8 cellular contexts compared by ENCODE assay signal in genomic region chr7:22488643-22489462, GRCh38. TPM values are rescaled to one million over a fixed set of nuclear protein-coding genes. Genes with fewer than 3 reads are reported as not detected.
DNase-seq lines count a peak whose midpoint lies in the region; ATAC-seq and TF ChIP-seq lines count a peak whose summit lies in the region.

No MANE protein-coding gene starts in this region.

- peak; percentile 24 for DNase-seq in GDM1 (lab: John Stamatoyannopoulos, UW)
- DNase-seq in NCI-H2196 treated with DMSO at 0.1 percent for 48 hours (lab: John Stamatoyannopoulos, UW; ENCODE audit: unreplicated experiment): peak; percentile 67
- DNase-seq in activated CD4-positive, alpha-beta T cell treated with anti-CD3 and anti-CD28 coated beads for 48 hours: peak; percentile 71
- peak; percentile 73 for DNase-seq in dedifferentiated amniotic fluid mesenchymal stem cell (ENCODE audit: extremely low spot score)
- peak; percentile 51 for DNase-seq in lower lobe of right lung
- peak; percentile 6 for DNase-seq in stimulated activated CD8-positive, alpha-beta memory T cell treated with anti-CD3 and anti-CD28 coated beads, Interleukin-15, amount 100 ng/mL, for 24 hours (ENCODE audit: low read depth)

- H3K4me1 ChIP-seq in lower lobe of right lung: peaks cover 5% of the 10 kb centered on the region

- H3K27ac ChIP-seq in lower lobe of right lung: no peak overlapping the region

- intact Hi-C loops in lower lobe of right lung (cut with DNase I): loop anchor here (5.0 kb wide), 1 partner anchor 377 kb away; no protein-coding TSS in a partner anchor

- peak; percentile 52 for ATAC-seq in HG02938 (IDR thresholded peaks at IDR 0.05; ENCODE audit: unreplicated experiment)
- ATAC-seq in lower lobe of right lung: peak; percentile 90 to 92
- ATAC-seq in HG02623 (IDR thresholded peaks at IDR 0.05; ENCODE audit: unreplicated experiment): no peak

- no peaks in the 10 kb centered on the region for H3K9me3 ChIP-seq in lower lobe of right lung

- H3K36me3 ChIP-seq in lower lobe of right lung: no peaks in the 10 kb centered on the region

- H3K4me3 ChIP-seq in lower lobe of right lung: no peak overlapping the region

- TF ChIP-seq CTCF in lower lobe of right lung (IDR thresholded peaks at IDR 0.05): peak; percentile 91

- no peaks in the 10 kb centered on the region for H3K27me3 ChIP-seq in lower lobe of right lung (ENCODE audit: low read depth)

RNA-seq across cellular contexts. Expression of gene STEAP1B, which starts 11.1 kb away (rescaled TPM):
- total RNA-seq in lower lobe of right lung: 1.5 TPM

Comparison
In these comparisons a context has a peak if more than half of its experiments do, and no peak if none do; other contexts are left out.
1. DNase-seq: peak in every context shown above with its lines; median percentile 73 in dedifferentiated amniotic fluid mesenchymal stem cell; 71 in activated CD4-positive, alpha-beta T cell treated with anti-CD3 and anti-CD28 coated beads for 48 hours; 67 in NCI-H2196 treated with DMSO at 0.1 percent for 48 hours; 51 in lower lobe of right lung; 24 in GDM1; 6 in stimulated activated CD8-positive, alpha-beta memory T cell treated with anti-CD3 and anti-CD28 coated beads, Interleukin-15, amount 100 ng/mL, for 24 hours.